27 cellular contexts compared by ENCODE assay signal in the genomic region with DNA sequence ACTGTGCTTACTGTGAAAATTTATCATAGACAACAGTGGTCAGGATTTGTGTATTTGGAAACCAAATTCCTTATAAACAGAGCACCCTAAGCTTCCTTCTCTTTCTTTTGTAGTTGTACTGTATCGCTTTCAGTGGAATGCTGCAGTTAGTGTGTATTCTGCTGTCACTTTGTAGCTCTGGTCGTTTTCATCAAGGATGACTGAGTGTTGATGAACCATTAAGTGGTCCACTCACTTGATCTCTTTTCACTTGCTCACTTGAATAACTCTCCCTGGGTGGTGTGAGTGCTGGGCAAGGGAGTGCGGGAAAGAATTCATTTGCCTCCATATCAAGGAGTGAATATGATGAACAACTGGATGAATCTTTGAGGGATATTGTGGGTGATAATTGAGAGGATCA.
"Had no signal": no experiment of that assay in that cellular context is flagged by ENCODE, and none has a peak within 500 bp of the region (broad histone marks: within the 10 kb centered on the region; RNA-seq: fewer than 3 reads in every experiment).

No MANE protein-coding gene starts in this region.

- H3K27me3 ChIP-seq: ascending aorta, brain microvascular endothelial cell had no signal

- H3K9me3 ChIP-seq: ascending aorta had no signal

- H3K4me3 ChIP-seq: ascending aorta, cardiac muscle cell, SJSA1 had no signal

- H3K27ac ChIP-seq: ascending aorta, brain microvascular endothelial cell, cardiac muscle cell, SJSA1 had no signal

- H3K9me3 Mint-ChIP-seq: activated CD4-positive, alpha-beta T cell treated with anti-CD3 and anti-CD28 coated beads, Interleukin-2, amount 10 ng/mL, durations not matched to agents 24 days and 14 days; activated naive CD4-positive, alpha-beta T cell treated with anti-CD3 and anti-CD28 coated beads, Interleukin-2, amount 50 U/mL, for 24 hours; activated T-cell treated with anti-CD3 and anti-CD28 coated beads, Interleukin-2, amount 50 U/mL, for 24 hours; activated T-helper 1 cell treated with anti-CD3 and anti-CD28 coated beads, Interleukin-12 subunit alpha, Interleukin-12 subunit beta, Interleukin-2, Interleukin-4 antibody, amounts not matched to agents 30 ng/mL and 10 ng/mL and 1 ng/mL, durations not matched to agents 14 hours and 24 hours and 36 hours; T-helper 1 cell treated with Interleukin-12 subunit alpha and Interleukin-12 subunit beta and Interleukin-4 antibody, amounts not matched to agents 30 μg/mL and 1 μg/mL, for 36 hours had no signal

- H3K36me3 ChIP-seq: ascending aorta, brain microvascular endothelial cell, cardiac muscle cell, SJSA1 had no signal

- DNase-seq: activated CD4-positive, alpha-beta T cell treated with anti-CD3 and anti-CD28 coated beads, Interleukin-2, amount 10 ng/mL, durations not matched to agents 24 days and 14 days; activated CD4-positive, alpha-beta T cell treated with anti-CD3 and anti-CD28 coated beads, Interleukin-2, amount 50 U/mL, for 48 hours; activated CD4-positive, CD25-positive, alpha-beta regulatory T cell treated with anti-CD3 and anti-CD28 coated beads, Interleukin-2, amount 50 U/mL, for 72 hours; activated CD8-positive, alpha-beta memory T cell treated with anti-CD3 and anti-CD28 coated beads, Interleukin-2, amount 10 ng/mL, durations not matched to agents 7 days and 5 days; activated effector memory CD4-positive, alpha-beta T cell treated with Interleukin-2 at 50 U/mL for 16 hours; activated naive CD4-positive, alpha-beta T cell; activated T-cell treated with anti-CD3 and anti-CD28 coated beads, Interleukin-2, amount 50 U/mL, for 24 hours; brain microvascular endothelial cell; KG1; MV-4-11; NCI-H1092 treated with DMSO at 0.1 percent for 48 hours; NCI-H1436; NCI-H1694 treated with DMSO at 0.1 percent for 48 hours; NCI-H2029 treated with DMSO at 0.1 percent for 48 hours; NCI-H345; NCI-H510A; PC-3; SHP77; SW 1271 had no signal

- ATAC-seq: activated CD8-positive, alpha-beta memory T cell treated with anti-CD3 and anti-CD28 coated beads, Interleukin-2, amount 10 ng/mL, durations not matched to agents 7 days and 5 days; PC-3; SK-N-SH treated with all-trans-retinoic acid at 6 μM for 48 hours had no signal

- H3K4me1 ChIP-seq: ascending aorta, SJSA1 had no signal

- H3K27me3 Mint-ChIP-seq: activated CD4-positive, alpha-beta T cell treated with anti-CD3 and anti-CD28 coated beads, Interleukin-2, amount 10 ng/mL, durations not matched to agents 24 days and 14 days; activated CD8-positive, alpha-beta memory T cell treated with anti-CD3 and anti-CD28 coated beads, Interleukin-2, amount 10 ng/mL, durations not matched to agents 7 days and 5 days; activated naive CD4-positive, alpha-beta T cell treated with anti-CD3 and anti-CD28 coated beads, Interleukin-2, amount 50 U/mL, for 24 hours; activated T-cell treated with anti-CD3 and anti-CD28 coated beads, Interleukin-2, amount 50 U/mL, for 24 hours; IgD-negative memory B cell had no signal

- H3K27ac Mint-ChIP-seq: activated CD4-positive, alpha-beta T cell treated with anti-CD3 and anti-CD28 coated beads, Interleukin-2, amount 10 ng/mL, durations not matched to agents 24 days and 14 days; activated CD8-positive, alpha-beta memory T cell treated with anti-CD3 and anti-CD28 coated beads, Interleukin-2, amount 10 ng/mL, durations not matched to agents 7 days and 5 days; activated naive CD4-positive, alpha-beta T cell treated with anti-CD3 and anti-CD28 coated beads, Interleukin-2, amount 50 U/mL, for 24 hours; activated T-cell treated with anti-CD3 and anti-CD28 coated beads, Interleukin-2, amount 50 U/mL, for 24 hours; activated T-helper 1 cell treated with anti-CD3 and anti-CD28 coated beads, Interleukin-12 subunit alpha, Interleukin-12 subunit beta, Interleukin-2, Interleukin-4 antibody, amounts not matched to agents 30 ng/mL and 10 ng/mL and 1 ng/mL, durations not matched to agents 14 hours and 24 hours and 36 hours; IgD-negative memory B cell; T-helper 1 cell treated with Interleukin-12 subunit alpha and Interleukin-12 subunit beta and Interleukin-4 antibody, amounts not matched to agents 30 μg/mL and 1 μg/mL, for 36 hours had no signal

- H3K4me3 Mint-ChIP-seq: activated CD4-positive, alpha-beta T cell treated with anti-CD3 and anti-CD28 coated beads, Interleukin-2, amount 10 ng/mL, durations not matched to agents 24 days and 14 days; activated CD8-positive, alpha-beta memory T cell treated with anti-CD3 and anti-CD28 coated beads, Interleukin-2, amount 10 ng/mL, durations not matched to agents 7 days and 5 days; activated naive CD4-positive, alpha-beta T cell treated with anti-CD3 and anti-CD28 coated beads, Interleukin-2, amount 50 U/mL, for 24 hours; activated T-cell treated with anti-CD3 and anti-CD28 coated beads, Interleukin-2, amount 50 U/mL, for 24 hours; activated T-helper 1 cell treated with anti-CD3 and anti-CD28 coated beads, Interleukin-12 subunit alpha, Interleukin-12 subunit beta, Interleukin-2, Interleukin-4 antibody, amounts not matched to agents 30 ng/mL and 10 ng/mL and 1 ng/mL, durations not matched to agents 14 hours and 24 hours and 36 hours; IgD-negative memory B cell; T-helper 1 cell treated with Interleukin-12 subunit alpha and Interleukin-12 subunit beta and Interleukin-4 antibody, amounts not matched to agents 30 μg/mL and 1 μg/mL, for 36 hours had no signal

- H3K4me1 Mint-ChIP-seq: activated CD4-positive, alpha-beta T cell treated with anti-CD3 and anti-CD28 coated beads, Interleukin-2, amount 10 ng/mL, durations not matched to agents 24 days and 14 days; activated CD8-positive, alpha-beta memory T cell treated with anti-CD3 and anti-CD28 coated beads, Interleukin-2, amount 10 ng/mL, durations not matched to agents 7 days and 5 days; activated naive CD4-positive, alpha-beta T cell treated with anti-CD3 and anti-CD28 coated beads, Interleukin-2, amount 50 U/mL, for 24 hours; IgD-negative memory B cell had no signal

- H3K36me3 Mint-ChIP-seq: activated CD8-positive, alpha-beta memory T cell treated with anti-CD3 and anti-CD28 coated beads, Interleukin-2, amount 10 ng/mL, durations not matched to agents 7 days and 5 days; activated naive CD4-positive, alpha-beta T cell treated with anti-CD3 and anti-CD28 coated beads, Interleukin-2, amount 50 U/mL, for 24 hours; IgD-negative memory B cell had no signal
